ENCODE assay signal across 12 cellular contexts in the genomic region with DNA sequence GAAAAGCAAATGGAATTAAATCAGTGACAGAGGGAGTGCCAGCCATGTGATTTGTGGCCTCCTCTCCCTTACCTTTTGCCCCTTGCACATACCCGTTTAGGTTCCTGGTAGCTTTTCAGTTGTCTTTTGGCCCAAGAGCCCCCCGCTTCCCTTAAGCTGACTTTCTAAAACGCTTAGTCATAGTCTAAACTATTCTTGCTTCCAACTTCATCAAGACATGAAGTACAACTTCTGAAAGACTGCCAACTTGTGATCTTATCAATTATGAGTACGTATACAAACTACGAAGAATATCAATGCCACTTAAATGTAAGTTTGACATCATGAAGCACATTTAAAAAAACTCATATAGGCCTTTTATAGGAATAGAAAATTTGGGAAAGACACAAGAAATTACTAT.
DNase-seq lines count a peak whose midpoint lies in the region; ATAC-seq and TF ChIP-seq lines count a peak whose summit lies in the region.
"Had no signal": no experiment of that assay in that cellular context is flagged by ENCODE, and none has a peak within 500 bp of the region (broad histone marks: within the 10 kb centered on the region; RNA-seq: fewer than 3 reads in every experiment).

No MANE protein-coding gene starts in this region.

- H3K36me3 ChIP-seq in CD4-positive, alpha-beta memory T cell (ENCODE audit: insufficient read depth, low read length) = peaks cover 16% of the 10 kb centered on the region

- CTCF ChIA-PET in CD4-positive, alpha-beta memory T cell (lab: Charles Lee; ENCODE audit: partially characterized antibody) = interaction anchor here (1.0 to 4.5 kb wide), 6 partner anchors 13 to 139 kb away, joined by 3 to 22 read pairs (median 8); partner anchors contain the start of gene TRIM69

- H3K4me1 ChIP-seq in CD4-positive, alpha-beta memory T cell (ENCODE audit: insufficient read depth, low read length) = peaks cover 20% of the 10 kb centered on the region

- no peaks in the 10 kb centered on the region for H3K27me3 ChIP-seq in CD4-positive, alpha-beta memory T cell (ENCODE audit: insufficient read depth, low read length)

- no peak for ATAC-seq in natural killer cell treated with Interleukin-12 subunit alpha and Interleukin-12 subunit beta and Interleukin-15 and Interleukin-18, amount 100 ng/mL, for 72 hours
- ATAC-seq in GM19035 (IDR thresholded peaks at IDR 0.05; ENCODE audit: unreplicated experiment) = no peak
- ATAC-seq in GM21360 (IDR thresholded peaks at IDR 0.05; ENCODE audit: unreplicated experiment) = no peak
- ATAC-seq in left colon = no peak
- ATAC-seq in Right ventricle myocardium inferior = no peak
- ATAC-seq: Panc1 had no signal

- peak overlapping the region; percentile 8 for H3K27ac ChIP-seq in CD4-positive, alpha-beta memory T cell (ENCODE audit: low read depth, low read length)

- no peaks in the 10 kb centered on the region for H3K27me3 Mint-ChIP-seq in CD4-positive, alpha-beta memory T cell
- H3K27me3 Mint-ChIP-seq in natural killer cell treated with Interleukin-12 subunit alpha and Interleukin-12 subunit beta and Interleukin-15 and Interleukin-18, amount 100 ng/mL, for 72 hours = no peaks in the 10 kb centered on the region
- H3K27me3 Mint-ChIP-seq: brain had no signal

- no peak for DNase-seq in CD4-positive, alpha-beta memory T cell
- peak; percentile 66 for DNase-seq in OCI-M1 (lab: John Stamatoyannopoulos, UW)
- DNase-seq in astrocyte of the spinal cord (ENCODE audit: low read depth, low spot score) = peak; percentile 37
- DNase-seq in natural killer cell treated with Interleukin-12 subunit alpha and Interleukin-12 subunit beta and Interleukin-15 and Interleukin-18, amount 100 ng/mL, for 72 hours (ENCODE audit: low spot score) = no peak
- no peak for DNase-seq in left colon
- DNase-seq in Right ventricle myocardium inferior (ENCODE audit: missing footprints) = no peak
- DNase-seq: activated CD8-positive, alpha-beta memory T cell treated with anti-CD3 and anti-CD28 coated beads, Interleukin-2, amount 50 U/mL, for 4 hours; NCI-H446 treated with DMSO at 0.1 percent for 48 hours had no signal

- intact Hi-C loops in CD4-positive, alpha-beta memory T cell (cut with micrococcal nuclease) = no loop called here
- intact Hi-C loops in left colon (cut with DNase I, micrococcal nuclease) = no loop called here
- intact Hi-C loops in Right ventricle myocardium inferior (cut with DNase I) = loop anchor here (10.0 kb wide), 1 partner anchor 56 kb away; no protein-coding TSS in a partner anchor

- no peaks in the 10 kb centered on the region for H3K9me3 ChIP-seq in CD4-positive, alpha-beta memory T cell (ENCODE audit: control insufficient read depth in 1 of 2, low read length in 2 of 2)

- no peaks in the 10 kb centered on the region for H3K9me3 Mint-ChIP-seq in CD4-positive, alpha-beta memory T cell
- H3K9me3 Mint-ChIP-seq in natural killer cell treated with Interleukin-12 subunit alpha and Interleukin-12 subunit beta and Interleukin-15 and Interleukin-18, amount 100 ng/mL, for 72 hours = no peaks in the 10 kb centered on the region
- H3K9me3 Mint-ChIP-seq: brain had no signal

- TF ChIP-seq CTCF in astrocyte of the spinal cord (IDR thresholded peaks at IDR 0.05; ENCODE audit: low read depth, low read length) = no peak

- in situ Hi-C loops in astrocyte of the spinal cord (cut with HindIII; ENCODE audit: low sequenced_read_pairs) = no loop called here

- POLR2A ChIA-PET in CD4-positive, alpha-beta memory T cell (lab: Charles Lee; ENCODE audit: partially characterized antibody) = interaction anchor here (0.6 to 3.5 kb wide), 7 partner anchors 13 to 137 kb away, joined by 3 to 15 read pairs (median 7); partner anchors contain the start of genes B2M, PATL2, SPG11 and TRIM69

- H3K4me1 Mint-ChIP-seq in CD4-positive, alpha-beta memory T cell = peaks cover 15 to 36% (median 20%) of the 10 kb centered on the region in 4 donors
- H3K4me1 Mint-ChIP-seq in natural killer cell treated with Interleukin-12 subunit alpha and Interleukin-12 subunit beta and Interleukin-15 and Interleukin-18, amount 100 ng/mL, for 72 hours (ENCODE audit: low read depth in 2 of 2) = peaks cover 5 to 6% of the 10 kb centered on the region in 2 donors
- H3K4me1 Mint-ChIP-seq: brain had no signal

- H3K36me3 Mint-ChIP-seq in CD4-positive, alpha-beta memory T cell = peaks cover 35 to 59% of the 10 kb centered on the region in 2 donors
- H3K36me3 Mint-ChIP-seq in natural killer cell treated with Interleukin-12 subunit alpha and Interleukin-12 subunit beta and Interleukin-15 and Interleukin-18, amount 100 ng/mL, for 72 hours = peaks cover 18% of the 10 kb centered on the region

- H3K4me3 ChIP-seq in CD4-positive, alpha-beta memory T cell (ENCODE audit: low read length in 2 of 2) = no peak overlapping the region
- H3K4me3 ChIP-seq in astrocyte of the spinal cord (ENCODE audit: low read depth, low read length) = no peak overlapping the region

- no peak overlapping the region for H3K4me3 Mint-ChIP-seq in CD4-positive, alpha-beta memory T cell
- no peak overlapping the region for H3K4me3 Mint-ChIP-seq in natural killer cell treated with Interleukin-12 subunit alpha and Interleukin-12 subunit beta and Interleukin-15 and Interleukin-18, amount 100 ng/mL, for 72 hours
- H3K4me3 Mint-ChIP-seq: brain had no signal

- H3K27ac Mint-ChIP-seq in CD4-positive, alpha-beta memory T cell = peak overlapping the region; percentile 2 to 93 (median 81)
- peak overlapping the region; percentile 49 to 62 for H3K27ac Mint-ChIP-seq in natural killer cell treated with Interleukin-12 subunit alpha and Interleukin-12 subunit beta and Interleukin-15 and Interleukin-18, amount 100 ng/mL, for 72 hours

Comparison
In these comparisons a context has a peak if more than half of its experiments do, and no peak if none do; other contexts are left out.
1. DNase-seq: peak in OCI-M1 (single experiment) and astrocyte of the spinal cord (single experiment); none in CD4-positive, alpha-beta memory T cell (0 of 5), natural killer cell treated with Interleukin-12 subunit alpha and Interleukin-12 subunit beta and Interleukin-15 and Interleukin-18, amount 100 ng/mL, for 72 hours (single experiment), left colon (0 of 2) and Right ventricle myocardium inferior (single experiment).